In genomic region chr1:6600410-6601048, GRCh38 we compare ENCODE assay signal across 1 cellular context.
TF ChIP-seq lines count a peak whose summit lies in the region.

No MANE protein-coding gene starts in this region.

TF ChIP-seq in K562, 482 proteins besides CTCF, POLR2A, EP300 and RAD21 (continued from another document):
- no peak for TF ChIP-seq ZNF280A (IDR thresholded peaks at IDR 0.05; ENCODE audit: low read depth, partially characterized antibody)
- TF ChIP-seq E4F1 (CRISPR knock-in tag; IDR thresholded peaks at IDR 0.05; ENCODE audit: borderline replicate concordance): no peak
TF ChIP-seq in K562: peak in this region for 29.
